ENCODE assay signal across 8 cellular contexts in the genomic region with DNA sequence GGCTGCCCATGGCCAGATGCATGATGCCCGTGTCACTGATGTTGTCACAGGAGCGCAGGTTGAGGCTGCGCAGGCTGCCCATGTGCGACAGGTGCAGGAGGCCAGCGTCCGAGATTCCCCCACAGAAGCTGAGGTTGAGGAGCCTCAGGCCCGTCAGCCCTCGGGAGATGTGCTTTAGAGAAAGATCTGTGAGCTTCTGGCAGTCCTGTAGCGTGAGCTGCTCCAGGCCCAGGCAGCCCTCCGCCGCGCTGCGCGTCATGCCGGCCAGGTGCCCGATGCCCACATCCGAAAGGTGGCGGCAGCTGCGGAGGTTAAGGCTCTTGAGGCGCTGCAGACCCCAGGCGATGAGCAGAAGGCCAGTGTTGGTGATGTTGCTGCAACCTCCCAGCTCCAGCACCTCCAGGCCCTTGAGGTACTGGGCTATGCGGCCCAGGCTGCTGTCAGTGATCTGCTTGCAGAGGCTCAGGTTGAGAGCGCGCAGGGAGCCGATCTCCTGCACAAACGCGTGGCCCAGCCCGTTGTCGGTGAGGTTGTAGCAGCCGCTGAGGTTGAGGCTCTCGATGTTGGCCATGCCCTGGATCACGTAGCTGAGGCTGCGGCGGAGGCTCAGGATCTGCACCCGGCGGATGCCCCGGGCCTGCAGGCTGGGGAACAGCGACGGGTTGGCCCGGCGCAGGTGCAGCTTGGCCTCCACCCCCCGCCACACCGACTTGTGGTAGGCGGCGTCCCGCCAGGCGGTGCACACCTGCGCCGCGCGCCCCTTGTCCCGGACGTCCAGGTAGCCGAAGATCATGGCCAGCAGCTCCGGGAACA. TPM values are rescaled to one million over a fixed set of nuclear protein-coding genes. Genes with fewer than 3 reads are reported as not detected.
DNase-seq lines count a peak whose midpoint lies in the region; ATAC-seq and TF ChIP-seq lines count a peak whose summit lies in the region.

No MANE protein-coding gene starts in this region.

- no peaks in the 10 kb centered on the region for H3K27me3 Mint-ChIP-seq in mesothelial cell of epicardium (ENCODE audit: low read depth)
- H3K27me3 Mint-ChIP-seq in stimulated activated naive CD8-positive, alpha-beta T cell treated with anti-CD3 and anti-CD28 coated beads, Interleukin-15, Interleukin-2, amounts not matched to agents 100 ng/mL and 50 ng/mL, for 24 hours: no peaks in the 10 kb centered on the region

- H3K4me3 ChIP-seq in GM12864 (ENCODE audit: low read depth, low read length) (peak overlapping the region; percentile 83), HCT116 (replicated peaks in 1 of 2; ENCODE audit: low read depth in 1 of 2, low read length in 2 of 2) (peak overlapping the region; percentile 60 to 79), ectodermal cell (ENCODE audit: insufficient read depth, low read depth, low read length) (peak overlapping the region; percentile 86)

- no peak for TF ChIP-seq POLR2A in HCT116 (IDR thresholded peaks at IDR 0.05; ENCODE audit: borderline replicate concordance, extremely low read depth, insufficient read depth, insufficient read length)

- TF ChIP-seq RAD21 in HCT116 (IDR thresholded peaks at IDR 0.05; ENCODE audit: low read depth): no peak

- CTCF ChIA-PET in HCT116 (lab: Charles Lee): interaction anchor here (1.5 to 1.6 kb wide), 2 partner anchors 10 to 13 kb away, joined by 3 to 4 read pairs; no protein-coding TSS in a partner anchor

- no peak overlapping the region for H2AFZ ChIP-seq in HCT116 (ENCODE audit: low read depth, low read length, poor library complexity, severe bottlenecking)

- H3K27me3 ChIP-seq in HCT116 (ENCODE audit: insufficient read depth, low read length) (no peaks in the 10 kb centered on the region), ectodermal cell (ENCODE audit: control insufficient read depth, insufficient read depth, low read length, poor library complexity, severe bottlenecking) (peaks cover 11% of the 10 kb centered on the region)

- H3K27ac ChIP-seq in HCT116 (ENCODE audit: low read depth, low read length) (peak overlapping the region; percentile 98), ectodermal cell (ENCODE audit: insufficient read depth, low read depth, low read length, poor library complexity, severe bottlenecking) (no peak overlapping the region)

- POLR2A ChIA-PET in HCT116 (lab: Charles Lee): no interaction called here

- H3K9ac ChIP-seq in HCT116 (ENCODE audit: low read length): peak overlapping the region; percentile 65

- H3K36me3 ChIP-seq in HCT116 (ENCODE audit: control insufficient read depth in 1 of 2, insufficient read depth in 2 of 2, low read length in 2 of 2) (no peaks in the 10 kb centered on the region), ectodermal cell (ENCODE audit: control insufficient read depth, insufficient read depth, low read length) (no peaks in the 10 kb centered on the region)

- 2% methylated on average over 55 of the region's 55 CpGs for WGBS in ectodermal cell, 2 experiments

- H3K27ac Mint-ChIP-seq in mesothelial cell of epicardium: peak overlapping the region; percentile 80
- H3K27ac Mint-ChIP-seq in stimulated activated naive CD8-positive, alpha-beta T cell treated with anti-CD3 and anti-CD28 coated beads, Interleukin-15, Interleukin-2, amounts not matched to agents 100 ng/mL and 50 ng/mL, for 24 hours: peak overlapping the region; percentile 92

- H3K9me2 ChIP-seq in HCT116 (ENCODE audit: insufficient read depth): no peaks in the 10 kb centered on the region

- H3K9me3 Mint-ChIP-seq in mesothelial cell of epicardium: no peaks in the 10 kb centered on the region
- H3K9me3 Mint-ChIP-seq in stimulated activated naive CD8-positive, alpha-beta T cell treated with anti-CD3 and anti-CD28 coated beads, Interleukin-15, Interleukin-2, amounts not matched to agents 100 ng/mL and 50 ng/mL, for 24 hours: no peaks in the 10 kb centered on the region

- H3K4me1 Mint-ChIP-seq in mesothelial cell of epicardium: peaks cover 56% of the 10 kb centered on the region
- peaks cover 59% of the 10 kb centered on the region for H3K4me1 Mint-ChIP-seq in stimulated activated naive CD8-positive, alpha-beta T cell treated with anti-CD3 and anti-CD28 coated beads, Interleukin-15, Interleukin-2, amounts not matched to agents 100 ng/mL and 50 ng/mL, for 24 hours (ENCODE audit: low read depth)

- no TSS peak for BruUV-seq in HCT116 (replicated peaks; lab: Mats Ljungman, UMichigan)

- no peak for TF ChIP-seq CTCF in GM12864 (IDR thresholded peaks at IDR 0.05; ENCODE audit: low read depth, low read length, missing control alignments)
- TF ChIP-seq CTCF in HCT116 (IDR thresholded peaks at IDR 0.05 in 2 of 3, conservative IDR thresholded peaks at IDR 0.05 in 1 of 3; ENCODE audit: borderline replicate concordance in 1 of 3, insufficient read depth in 1 of 3, low read depth in 2 of 3, low read length in 2 of 3): no peak
- TF ChIP-seq CTCF in mesothelial cell of epicardium (IDR thresholded peaks at IDR 0.05; ENCODE audit: unreplicated experiment): no peak

- H3K4me3 Mint-ChIP-seq in mesothelial cell of epicardium: peak overlapping the region; percentile 80
- peak overlapping the region; percentile 94 for H3K4me3 Mint-ChIP-seq in stimulated activated naive CD8-positive, alpha-beta T cell treated with anti-CD3 and anti-CD28 coated beads, Interleukin-15, Interleukin-2, amounts not matched to agents 100 ng/mL and 50 ng/mL, for 24 hours

- no peaks in the 10 kb centered on the region for H3K36me3 Mint-ChIP-seq in mesothelial cell of epicardium
- peaks cover 30% of the 10 kb centered on the region for H3K36me3 Mint-ChIP-seq in stimulated activated naive CD8-positive, alpha-beta T cell treated with anti-CD3 and anti-CD28 coated beads, Interleukin-15, Interleukin-2, amounts not matched to agents 100 ng/mL and 50 ng/mL, for 24 hours (ENCODE audit: low read depth)

- peaks cover 44% of the 10 kb centered on the region for H3K79me2 ChIP-seq in HCT116 (ENCODE audit: insufficient read depth, low read length)

- peak overlapping the region; percentile 92 for H3K4me2 ChIP-seq in HCT116 (ENCODE audit: low read length)

- H3K4me1 ChIP-seq in HCT116 (ENCODE audit: control insufficient read depth in 1 of 2, insufficient read depth in 2 of 2, low read length in 2 of 2) (peaks cover 25 to 33% of the 10 kb centered on the region in 2 experiments), ectodermal cell (ENCODE audit: control insufficient read depth, insufficient read depth, low read length) (peaks cover 23% of the 10 kb centered on the region)

- RAD21 ChIA-PET in HCT116 (lab: Charles Lee; ENCODE audit: low non-redundant PET in 1 of 2, low total read pairs in 2 of 2, uncharacterized antibody in 2 of 2, unreplicated experiment in 2 of 2): no interaction called here

- intact Hi-C loops in HCT116 (cut with micrococcal nuclease): no loop called here

- DNase-seq in GM12864 (ENCODE audit: low read depth) (no peak), HCT116 (ENCODE audit: low read depth, low spot score) (no peak), NAMALWA (ENCODE audit: low spot score) (peak; percentile 82), mesothelial cell of epicardium (ENCODE audit: low spot score in 2 of 2, unreplicated experiment in 2 of 2) (peak in 1 of 2 experiments; percentile 56), MV-4-11 (lab: John Stamatoyannopoulos, UW) (no peak)
- DNase-seq in activated CD4-positive, alpha-beta T cell treated with anti-CD3 and anti-CD28 coated beads, Interleukin-2, amount 50 U/mL, for 1 hour: peak; percentile 53

- H4K20me1 ChIP-seq in HCT116 (ENCODE audit: insufficient read depth): no peaks in the 10 kb centered on the region

- H3K9me3 ChIP-seq in HCT116 (ENCODE audit: control insufficient read depth in 1 of 2, insufficient read depth in 1 of 2, low read depth in 1 of 2, low read length in 2 of 2) (no peaks in the 10 kb centered on the region), ectodermal cell (ENCODE audit: control insufficient read depth, low read length) (no peaks in the 10 kb centered on the region)

- ATAC-seq in HCT116: peak; percentile 47

TF ChIP-seq in HCT116, 20 proteins besides CTCF, POLR2A, EP300 and RAD21:
- no peak for TF ChIP-seq ELF1 (IDR thresholded peaks at IDR 0.05; ENCODE audit: borderline replicate concordance, low read depth)
- TF ChIP-seq, protein P1, sequence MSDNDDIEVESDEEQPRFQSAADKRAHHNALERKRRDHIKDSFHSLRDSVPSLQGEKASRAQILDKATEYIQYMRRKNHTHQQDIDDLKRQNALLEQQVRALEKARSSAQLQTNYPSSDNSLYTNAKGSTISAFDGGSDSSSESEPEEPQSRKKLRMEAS (IDR thresholded peaks at IDR 0.05): peak; percentile 58; the same call in 1 of the 2 replicates

RNA-seq across cellular contexts. Expression of a gene that starts 0.9 kb away (rescaled TPM):
- 19.0 TPM for total RNA-seq in HCT116 (2021; ENCODE audit: unreplicated experiment)
- 15.9 and 18.1 TPM in 2 replicates for polyA plus RNA-seq in HCT116 (2012)
- polyA plus RNA-seq in ectodermal cell (2013, experiment 1 of 4): 37.0 TPM
- 44.7 TPM for polyA plus RNA-seq in ectodermal cell (2013, experiment 2 of 4)
- 37.8 TPM for polyA plus RNA-seq in ectodermal cell (2013, experiment 3 of 4)
- polyA plus RNA-seq in ectodermal cell (2013, experiment 4 of 4): 43.9 TPM
- 14.1 to 14.8 TPM (median 14.3 TPM) in 3 replicates for total RNA-seq in mesothelial cell of epicardium

RNA-seq across cellular contexts. Expression of a gene that starts 35.6 kb away (rescaled TPM):
- total RNA-seq in HCT116 (2021; ENCODE audit: unreplicated experiment) (0.52 TPM), mesothelial cell of epicardium (54.4 to 58.3 TPM (median 56.2 TPM) in 3 replicates)
- 0.25 and 0.29 TPM in 2 replicates for polyA plus RNA-seq in HCT116 (2012)
- 28.0 TPM for polyA plus RNA-seq in ectodermal cell (2013, experiment 1 of 4)
- polyA plus RNA-seq in ectodermal cell (2013, experiment 2 of 4): 57.3 TPM
- 25.5 TPM for polyA plus RNA-seq in ectodermal cell (2013, experiment 3 of 4)
- 34.2 TPM for polyA plus RNA-seq in ectodermal cell (2013, experiment 4 of 4)

Comparison
In these comparisons a context has a peak if more than half of its experiments do, and no peak if none do; other contexts are left out.
1. DNase-seq: peak in NAMALWA (single experiment) and activated CD4-positive, alpha-beta T cell treated with anti-CD3 and anti-CD28 coated beads, Interleukin-2, amount 50 U/mL, for 1 hour (single experiment); none in GM12864 (single experiment), HCT116 (single experiment) and MV-4-11 (single experiment).
2. RNA of a gene that starts 35.6 kb away (total RNA-seq): 54.4 to 58.3 TPM in mesothelial cell of epicardium; 0.52 TPM in HCT116 (single experiment); every median in the first group is over 10 times any median in the second.
3. Peak in every context shown above with its lines, with median percentiles within 50 percentile points of each other: H3K4me3 ChIP-seq.